In the genomic region with DNA sequence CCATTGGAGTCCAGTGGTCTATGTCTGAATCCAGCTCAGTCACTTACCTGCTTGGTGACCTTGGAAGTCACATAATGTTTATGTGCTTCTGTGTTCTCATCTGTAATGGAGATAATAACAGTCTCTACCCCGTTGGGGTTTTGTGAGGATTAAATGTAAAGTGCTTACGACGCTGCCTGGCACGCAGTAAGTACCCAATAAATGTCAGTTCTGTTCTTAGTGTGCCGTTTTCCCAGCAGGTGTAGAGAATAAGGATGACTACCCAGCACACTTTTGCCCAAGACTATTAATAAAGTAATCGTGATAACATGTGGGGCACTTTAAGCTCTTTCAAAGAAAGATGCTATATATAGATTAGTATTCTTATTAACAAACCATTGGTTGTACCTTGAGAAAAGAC, we compare ENCODE assay signal across 20 cellular contexts. TPM values are rescaled to one million over a fixed set of nuclear protein-coding genes. Genes with fewer than 3 reads are reported as not detected.
DNase-seq lines count a peak whose midpoint lies in the region; ATAC-seq and TF ChIP-seq lines count a peak whose summit lies in the region.
"Had no signal": no experiment of that assay in that cellular context is flagged by ENCODE, and none has a peak within 500 bp of the region (broad histone marks: within the 10 kb centered on the region; RNA-seq: fewer than 3 reads in every experiment).

No MANE protein-coding gene starts in this region.

- H3K36me3 ChIP-seq in HEK293 (ENCODE audit: control insufficient read depth in 2 of 2, insufficient read depth in 1 of 2, low read length in 2 of 2) (no peaks in the 10 kb centered on the region), neural cell (ENCODE audit: insufficient read depth, low read length) (no peaks in the 10 kb centered on the region), sigmoid colon (peaks cover 0 to 8% (median 2%) of the 10 kb centered on the region in 4 donors)
- peaks cover 3% of the 10 kb centered on the region for H3K36me3 ChIP-seq in effector memory CD4-positive, alpha-beta T cell (ENCODE audit: control insufficient read depth, insufficient read depth, low read length)
- H3K36me3 ChIP-seq: BE2C had no signal

- no peak overlapping the region for H3K4me2 ChIP-seq in neural cell (ENCODE audit: low read length)
- H3K4me2 ChIP-seq: BLaER1 had no signal

- H3K4me1 ChIP-seq in HEK293 (ENCODE audit: control insufficient read depth, insufficient read depth, low read length) (no peaks in the 10 kb centered on the region), sigmoid colon (no peaks in the 10 kb centered on the region)
- H3K4me1 ChIP-seq in effector memory CD4-positive, alpha-beta T cell (ENCODE audit: control insufficient read depth, insufficient read depth, low read length, poor library complexity, severe bottlenecking), result no peaks in the 10 kb centered on the region
- H3K4me1 ChIP-seq: BE2C, BLaER1, Caco-2 had no signal

- peaks cover 33% of the 10 kb centered on the region for H3K4me1 Mint-ChIP-seq in activated naive CD8-positive, alpha-beta T cell (ENCODE audit: low read depth)
- peaks cover 15% of the 10 kb centered on the region for H3K4me1 Mint-ChIP-seq in activated naive CD8-positive, alpha-beta T cell treated with anti-CD3 and anti-CD28 coated beads, Interleukin-2, amount 50 U/mL, for 24 hours

- H2AFZ ChIP-seq in neural cell (ENCODE audit: low read depth, low read length), result no peak overlapping the region

- H3K27me3 Mint-ChIP-seq in activated naive CD8-positive, alpha-beta T cell, result no peaks in the 10 kb centered on the region
- no peaks in the 10 kb centered on the region for H3K27me3 Mint-ChIP-seq in activated naive CD8-positive, alpha-beta T cell treated with anti-CD3 and anti-CD28 coated beads, Interleukin-2, amount 50 U/mL, for 24 hours
- H3K27me3 Mint-ChIP-seq: CD4-positive, CD25-positive, alpha-beta regulatory T cell had no signal

- CTCF ChIA-PET in HEK293 (lab: Yijun Ruan, JAX), result no interaction called here

- H3K36me3 Mint-ChIP-seq in activated naive CD8-positive, alpha-beta T cell, result peaks cover 21% of the 10 kb centered on the region
- H3K36me3 Mint-ChIP-seq in activated naive CD8-positive, alpha-beta T cell treated with anti-CD3 and anti-CD28 coated beads, Interleukin-2, amount 50 U/mL, for 24 hours (ENCODE audit: low read depth), result peaks cover 20% of the 10 kb centered on the region

- H3K9me2 ChIP-seq in neural cell (ENCODE audit: insufficient read depth, low read length), result no peaks in the 10 kb centered on the region

- no peaks in the 10 kb centered on the region for H3K9me3 Mint-ChIP-seq in activated naive CD8-positive, alpha-beta T cell (ENCODE audit: low read depth)
- H3K9me3 Mint-ChIP-seq in activated naive CD8-positive, alpha-beta T cell treated with anti-CD3 and anti-CD28 coated beads, Interleukin-2, amount 50 U/mL, for 24 hours, result no peaks in the 10 kb centered on the region
- H3K9me3 Mint-ChIP-seq: CD14-positive monocyte; CD8-positive, alpha-beta T cell had no signal

- TF ChIP-seq RAD21 in neural cell (conservative IDR thresholded peaks at IDR 0.05), result no peak

- TF ChIP-seq EP300 in neural cell (conservative IDR thresholded peaks at IDR 0.05; ENCODE audit: poor library complexity, severe bottlenecking), result peak; percentile 31
- TF ChIP-seq EP300 in sigmoid colon (IDR thresholded peaks at IDR 0.05), result no peak

- WGBS in sigmoid colon, 2 donors, result 84 to 91% methylated on average over 6 of the region's 6 CpGs

- no peaks in the 10 kb centered on the region for H3F3A ChIP-seq in neural cell (ENCODE audit: insufficient read depth, low read length, poor library complexity, severe bottlenecking)

- no peak for TF ChIP-seq POLR2A in sigmoid colon (IDR thresholded peaks at IDR 0.05)

- H3K27me3 ChIP-seq in neural cell (ENCODE audit: insufficient read depth, low read depth, low read length) (no peaks in the 10 kb centered on the region), sigmoid colon (no peaks in the 10 kb centered on the region)
- H3K27me3 ChIP-seq in effector memory CD4-positive, alpha-beta T cell (replicated peaks; ENCODE audit: control insufficient read depth, insufficient read depth, low read length, poor library complexity, severe bottlenecking), result no peaks in the 10 kb centered on the region
- H3K27me3 ChIP-seq: BE2C, BLaER1 had no signal

- ATAC-seq in activated naive CD8-positive, alpha-beta T cell treated with anti-CD3 and anti-CD28 coated beads, Interleukin-2, amount 50 U/mL, for 24 hours, result no peak
- ATAC-seq: CD8-positive, alpha-beta T cell had no signal

- no peaks in the 10 kb centered on the region for H3K9me3 ChIP-seq in HEK293 (ENCODE audit: control insufficient read depth, insufficient read depth, low read depth, low read length)
- H3K9me3 ChIP-seq in neural cell (ENCODE audit: low read length), result no peaks in the 10 kb centered on the region
- H3K9me3 ChIP-seq in effector memory CD4-positive, alpha-beta T cell (ENCODE audit: control insufficient read depth, low read length), result no peaks in the 10 kb centered on the region
- H3K9me3 ChIP-seq in sigmoid colon, result no peaks in the 10 kb centered on the region
- H3K9me3 ChIP-seq: BE2C, BLaER1, Caco-2 had no signal

- peak overlapping the region; percentile 5 for H3K4me3 Mint-ChIP-seq in activated naive CD8-positive, alpha-beta T cell
- H3K4me3 Mint-ChIP-seq in activated naive CD8-positive, alpha-beta T cell treated with anti-CD3 and anti-CD28 coated beads, Interleukin-2, amount 50 U/mL, for 24 hours, result no peak overlapping the region
- H3K4me3 Mint-ChIP-seq: CD14-positive monocyte; CD4-positive, CD25-positive, alpha-beta regulatory T cell; CD8-positive, alpha-beta T cell had no signal

- no peak for DNase-seq in activated naive CD8-positive, alpha-beta T cell treated with anti-CD3 and anti-CD28 coated beads, Interleukin-2, amount 50 U/mL, for 24 hours
- DNase-seq in NCI-H2227 treated with DMSO at 0.1 percent for 48 hours (lab: John Stamatoyannopoulos, UW) (peak; percentile 85), NCI-H748 treated with DMSO at 0.1 percent for 48 hours (lab: John Stamatoyannopoulos, UW) (no peak), sigmoid colon (no peak)
- no peak for DNase-seq in effector memory CD4-positive, alpha-beta T cell
- DNase-seq: 8988T; ACHN; BE2C; C1 segment of cervical spinal cord; Caco-2; Calu3; CD4-positive, CD25-positive, alpha-beta regulatory T cell; CD8-positive, alpha-beta T cell; DMS79 treated with DMSO at 0.1 percent for 48 hours; GF-D8 had no signal

- POLR2A ChIA-PET in HEK293 (lab: Yijun Ruan, JAX), result no interaction called here

- no peaks in the 10 kb centered on the region for H3K79me2 ChIP-seq in neural cell (replicated peaks; ENCODE audit: insufficient read depth, low read length)

- H3K4me3 ChIP-seq in HEK293 (ENCODE audit: low read depth, low read length) (no peak overlapping the region), neural cell (ENCODE audit: low read length) (no peak overlapping the region), sigmoid colon (no peak overlapping the region)
- no peak overlapping the region for H3K4me3 ChIP-seq in effector memory CD4-positive, alpha-beta T cell (ENCODE audit: insufficient read depth, low read depth, low read length, poor library complexity, severe bottlenecking)
- H3K4me3 ChIP-seq: BLaER1 had no signal

- H3K27ac Mint-ChIP-seq in activated naive CD8-positive, alpha-beta T cell, result peak overlapping the region; percentile 22
- no peak overlapping the region for H3K27ac Mint-ChIP-seq in activated naive CD8-positive, alpha-beta T cell treated with anti-CD3 and anti-CD28 coated beads, Interleukin-2, amount 50 U/mL, for 24 hours
- H3K27ac Mint-ChIP-seq: CD4-positive, CD25-positive, alpha-beta regulatory T cell; CD8-positive, alpha-beta T cell had no signal

- H3K27ac ChIP-seq in HEK293 (ENCODE audit: extremely low read depth, low read depth, low read length) (no peak overlapping the region), neural cell (ENCODE audit: low read length) (no peak overlapping the region), sigmoid colon (no peak overlapping the region)
- H3K27ac ChIP-seq in effector memory CD4-positive, alpha-beta T cell (ENCODE audit: insufficient read depth, low read length, poor library complexity, severe bottlenecking), result no peak overlapping the region
- H3K27ac ChIP-seq: BLaER1 had no signal

- no peaks in the 10 kb centered on the region for H4K20me1 ChIP-seq in neural cell (ENCODE audit: insufficient read depth)
- H4K20me1 ChIP-seq: BLaER1 had no signal

- no peak overlapping the region for H3K9ac ChIP-seq in neural cell (ENCODE audit: low read length)
- H3K9ac ChIP-seq: BLaER1 had no signal

- intact Hi-C loops in sigmoid colon (cut with DNase I), result no loop called here

- no peak for TF ChIP-seq CTCF in HEK293 (tag by site-specific recombination; IDR thresholded peaks at IDR 0.05)
- no peak for TF ChIP-seq CTCF in neural cell (IDR thresholded peaks at IDR 0.05; ENCODE audit: poor library complexity, severe bottlenecking)
- no peak for TF ChIP-seq CTCF in sigmoid colon (IDR thresholded peaks at IDR 0.05)

TF ChIP-seq in HEK293, 187 proteins besides CTCF, POLR2A, EP300 and RAD21:
- TF ChIP-seq FEZF1 (tag by site-specific recombination; IDR thresholded peaks at IDR 0.05) (peak; percentile 56; the same call in 1 of the 2 replicates), ZNF843 (tag by site-specific recombination; IDR thresholded peaks at IDR 0.05) (0 out of 2 replicates have a peak, but pooled peaks have one; percentile 10), ZNF664 (tag by site-specific recombination; IDR thresholded peaks at IDR 0.05) (no peak), ZSCAN16 (tag by site-specific recombination; IDR thresholded peaks at IDR 0.05) (0 out of 2 replicates have a peak, but pooled peaks have one; percentile 15), ZIC2 (tag by site-specific recombination; IDR thresholded peaks at IDR 0.05) (peak; percentile 13; the same call in 1 of the 2 replicates)

TF ChIP-seq in neural cell, 6 proteins besides CTCF, POLR2A, EP300 and RAD21 (continues in another document):
- peak; percentile 82 for TF ChIP-seq POLR2AphosphoS5 (IDR thresholded peaks at IDR 0.05)
- no peak for TF ChIP-seq EZH2 (IDR thresholded peaks at IDR 0.05; ENCODE audit: borderline replicate concordance, insufficient read depth, low read length, poor library complexity, severe bottlenecking)

RNA-seq across cellular contexts. Expression of a gene that starts 56.7 kb away (rescaled TPM):
- polyA plus RNA-seq in neural cell (7.1 and 8.9 TPM in 2 replicates), sigmoid colon (10 to 100 TPM; 13.1 to 30.1 (median 25.8) TPM)
- 8.8 and 12.7 TPM in 2 replicates for polyA minus RNA-seq in neural cell
- 10 to 100 TPM; 14.4 to 23.5 (median 17.5) TPM for total RNA-seq in sigmoid colon
